ENCODE assay signal across 21 cellular contexts in genomic region chr16:57997176-57997527, GRCh38. TPM values are rescaled to one million over a fixed set of nuclear protein-coding genes. Genes with fewer than 3 reads are reported as not detected.
"Had no signal": no experiment of that assay in that cellular context is flagged by ENCODE, and none has a peak within 500 bp of the region (broad histone marks: within the 10 kb centered on the region; RNA-seq: fewer than 3 reads in every experiment).

No MANE protein-coding gene starts in this region.

- FAIRE-seq: colon, endothelial cell of umbilical vein had no signal

- H3K9me3 Mint-ChIP-seq: activated T-cell treated with anti-CD3 and anti-CD28 coated beads, Interleukin-2, amount 50 U/mL, for 72 hours; WTC11 had no signal

- H3K9me3 ChIP-seq: adrenal gland, esophagus squamous epithelium, thoracic aorta, uterus had no signal

- H3K4me3 ChIP-seq: adrenal gland, cardiac muscle cell, esophagus squamous epithelium, thoracic aorta, uterus had no signal

- H3K4me3 Mint-ChIP-seq: WTC11 had no signal

- H3K4me1 ChIP-seq: uterus had no signal

- H3K27me3 ChIP-seq: adrenal gland, cardiac muscle cell, esophagus squamous epithelium, uterus had no signal

- ATAC-seq: activated CD8-positive, alpha-beta T cell treated with anti-CD3 and anti-CD28 coated beads, Interleukin-2, amount 10 ng/mL, durations not matched to agents 7 days and 5 days; activated T-cell treated with anti-CD3 and anti-CD28 coated beads, Interleukin-2, amount 50 U/mL, for 72 hours; left ventricle myocardium superior; SK-N-SH treated with all-trans-retinoic acid at 6 μM for 48 hours; WTC11 had no signal

- H3K27ac Mint-ChIP-seq: activated T-cell treated with anti-CD3 and anti-CD28 coated beads, Interleukin-2, amount 50 U/mL, for 72 hours; WTC11 had no signal

- DNase-seq: activated CD4-positive, alpha-beta T cell treated with anti-CD3 and anti-CD28 coated beads for 48 hours; activated CD8-positive, alpha-beta T cell treated with anti-CD3 and anti-CD28 coated beads, Interleukin-2, amount 10 ng/mL, durations not matched to agents 7 days and 5 days; activated T-cell treated with anti-CD3 and anti-CD28 coated beads, Interleukin-2, amount 50 U/mL, for 72 hours; adrenal gland; esophagus squamous epithelium; kidney glomerular epithelial cell; left ventricle myocardium superior; stimulated activated CD4-positive, alpha-beta T cell treated with anti-CD3 and anti-CD28 coated beads, Interleukin-12 subunit alpha, Interleukin-12 subunit beta, amount 100 ng/mL, for 4 hours; stimulated activated CD4-positive, alpha-beta T cell treated with anti-CD3 and anti-CD28 coated beads, Interleukin-2, amount 100 ng/mL, for 24 hours; uterus had no signal

- H3K27ac ChIP-seq: adrenal gland, cardiac muscle cell, esophagus squamous epithelium, parathyroid adenoma, thoracic aorta, uterus had no signal

- H3K36me3 ChIP-seq: uterus had no signal

RNA-seq across cellular contexts. Expression of gene CNGB1, which starts 26.2 kb away (rescaled TPM):
- total RNA-seq: activated CD8-positive, alpha-beta T cell treated with anti-CD3 and anti-CD28 coated beads, Interleukin-2, amount 10 ng/mL, durations not matched to agents 7 days and 5 days; activated T-cell treated with anti-CD3 and anti-CD28 coated beads, Interleukin-2, amount 50 U/mL, for 72 hours; cardiac muscle cell; endothelial cell of umbilical vein; fibroblast of villous mesenchyme; glomerular endothelial cell; left ventricle myocardium superior; mesenteric fat pad; T-helper 1 cell treated with Interleukin-12 subunit alpha and Interleukin-12 subunit beta and Interleukin-4 antibody, amounts not matched to agents 30 ng/mL and 1 ng/mL, for 36 hours; thoracic aorta; uterus; WTC11 had no signal
- polyA plus RNA-seq: cardiac muscle cell, endothelial cell of umbilical vein had no signal
